1 cellular context compared by ENCODE assay signal in the genomic region with DNA sequence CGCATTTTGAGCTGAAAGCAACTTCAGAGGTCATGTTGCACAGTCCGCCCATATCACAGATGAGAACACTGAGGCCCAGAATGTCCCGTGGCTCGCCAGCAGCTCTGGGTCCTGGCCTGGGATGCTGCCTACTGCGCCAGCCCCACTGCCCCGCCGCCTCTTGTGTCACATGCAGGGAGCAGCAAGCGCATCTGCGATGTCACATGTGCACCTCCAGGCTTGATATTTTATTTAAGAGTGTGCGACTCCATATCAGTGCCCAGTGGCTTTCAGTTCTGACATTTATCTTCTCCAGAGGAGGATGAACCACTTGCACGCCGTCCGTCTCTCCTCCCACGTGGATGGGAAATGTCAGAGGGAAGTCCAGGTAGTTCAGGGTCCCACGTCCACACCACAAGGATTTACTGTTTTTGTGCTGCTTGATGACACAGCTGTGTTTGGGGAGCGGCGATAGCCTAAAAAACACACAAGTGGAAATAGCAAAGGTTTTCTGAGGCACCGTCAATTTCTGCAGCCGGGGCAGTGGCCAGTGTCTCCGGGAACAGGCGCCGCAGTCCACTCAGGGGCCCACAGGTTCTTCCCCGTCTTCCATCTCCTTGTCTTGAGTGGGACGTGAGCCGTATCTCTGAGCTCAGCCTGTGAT.
TF ChIP-seq lines count a peak whose summit lies in the region.

No MANE protein-coding gene starts in this region.

TF ChIP-seq in WTC11, 78 proteins besides CTCF, POLR2A, EP300 and RAD21 (continued from another document):
- TF ChIP-seq, protein P1, sequence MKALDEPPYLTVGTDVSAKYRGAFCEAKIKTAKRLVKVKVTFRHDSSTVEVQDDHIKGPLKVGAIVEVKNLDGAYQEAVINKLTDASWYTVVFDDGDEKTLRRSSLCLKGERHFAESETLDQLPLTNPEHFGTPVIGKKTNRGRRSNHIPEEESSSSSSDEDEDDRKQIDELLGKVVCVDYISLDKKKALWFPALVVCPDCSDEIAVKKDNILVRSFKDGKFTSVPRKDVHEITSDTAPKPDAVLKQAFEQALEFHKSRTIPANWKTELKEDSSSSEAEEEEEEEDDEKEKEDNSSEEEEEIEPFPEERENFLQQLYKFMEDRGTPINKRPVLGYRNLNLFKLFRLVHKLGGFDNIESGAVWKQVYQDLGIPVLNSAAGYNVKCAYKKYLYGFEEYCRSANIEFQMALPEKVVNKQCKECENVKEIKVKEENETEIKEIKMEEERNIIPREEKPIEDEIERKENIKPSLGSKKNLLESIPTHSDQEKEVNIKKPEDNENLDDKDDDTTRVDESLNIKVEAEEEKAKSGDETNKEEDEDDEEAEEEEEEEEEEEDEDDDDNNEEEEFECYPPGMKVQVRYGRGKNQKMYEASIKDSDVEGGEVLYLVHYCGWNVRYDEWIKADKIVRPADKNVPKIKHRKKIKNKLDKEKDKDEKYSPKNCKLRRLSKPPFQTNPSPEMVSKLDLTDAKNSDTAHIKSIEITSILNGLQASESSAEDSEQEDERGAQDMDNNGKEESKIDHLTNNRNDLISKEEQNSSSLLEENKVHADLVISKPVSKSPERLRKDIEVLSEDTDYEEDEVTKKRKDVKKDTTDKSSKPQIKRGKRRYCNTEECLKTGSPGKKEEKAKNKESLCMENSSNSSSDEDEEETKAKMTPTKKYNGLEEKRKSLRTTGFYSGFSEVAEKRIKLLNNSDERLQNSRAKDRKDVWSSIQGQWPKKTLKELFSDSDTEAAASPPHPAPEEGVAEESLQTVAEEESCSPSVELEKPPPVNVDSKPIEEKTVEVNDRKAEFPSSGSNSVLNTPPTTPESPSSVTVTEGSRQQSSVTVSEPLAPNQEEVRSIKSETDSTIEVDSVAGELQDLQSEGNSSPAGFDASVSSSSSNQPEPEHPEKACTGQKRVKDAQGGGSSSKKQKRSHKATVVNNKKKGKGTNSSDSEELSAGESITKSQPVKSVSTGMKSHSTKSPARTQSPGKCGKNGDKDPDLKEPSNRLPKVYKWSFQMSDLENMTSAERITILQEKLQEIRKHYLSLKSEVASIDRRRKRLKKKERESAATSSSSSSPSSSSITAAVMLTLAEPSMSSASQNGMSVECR (CRISPR knock-in tag; IDR thresholded peaks at IDR 0.05; ENCODE audit: borderline replicate concordance): no peak
- TF ChIP-seq, protein P2, sequence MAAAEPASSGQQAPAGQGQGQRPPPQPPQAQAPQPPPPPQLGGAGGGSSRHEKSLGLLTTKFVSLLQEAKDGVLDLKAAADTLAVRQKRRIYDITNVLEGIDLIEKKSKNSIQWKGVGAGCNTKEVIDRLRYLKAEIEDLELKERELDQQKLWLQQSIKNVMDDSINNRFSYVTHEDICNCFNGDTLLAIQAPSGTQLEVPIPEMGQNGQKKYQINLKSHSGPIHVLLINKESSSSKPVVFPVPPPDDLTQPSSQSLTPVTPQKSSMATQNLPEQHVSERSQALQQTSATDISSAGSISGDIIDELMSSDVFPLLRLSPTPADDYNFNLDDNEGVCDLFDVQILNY (CRISPR knock-in tag; IDR thresholded peaks at IDR 0.05): no peak
- no peak for TF ChIP-seq RELA (CRISPR knock-in tag; IDR thresholded peaks at IDR 0.05; ENCODE audit: borderline replicate concordance)
- TF ChIP-seq, protein P3, sequence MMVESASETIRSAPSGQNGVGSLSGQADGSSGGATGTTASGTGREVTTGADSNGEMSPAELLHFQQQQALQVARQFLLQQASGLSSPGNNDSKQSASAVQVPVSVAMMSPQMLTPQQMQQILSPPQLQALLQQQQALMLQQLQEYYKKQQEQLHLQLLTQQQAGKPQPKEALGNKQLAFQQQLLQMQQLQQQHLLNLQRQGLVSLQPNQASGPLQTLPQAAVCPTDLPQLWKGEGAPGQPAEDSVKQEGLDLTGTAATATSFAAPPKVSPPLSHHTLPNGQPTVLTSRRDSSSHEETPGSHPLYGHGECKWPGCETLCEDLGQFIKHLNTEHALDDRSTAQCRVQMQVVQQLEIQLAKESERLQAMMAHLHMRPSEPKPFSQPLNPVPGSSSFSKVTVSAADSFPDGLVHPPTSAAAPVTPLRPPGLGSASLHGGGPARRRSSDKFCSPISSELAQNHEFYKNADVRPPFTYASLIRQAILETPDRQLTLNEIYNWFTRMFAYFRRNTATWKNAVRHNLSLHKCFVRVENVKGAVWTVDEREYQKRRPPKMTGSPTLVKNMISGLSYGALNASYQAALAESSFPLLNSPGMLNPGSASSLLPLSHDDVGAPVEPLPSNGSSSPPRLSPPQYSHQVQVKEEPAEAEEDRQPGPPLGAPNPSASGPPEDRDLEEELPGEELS (CRISPR knock-in tag; IDR thresholded peaks at IDR 0.05): no peak
- TF ChIP-seq PRRX2 (CRISPR knock-in tag; IDR thresholded peaks at IDR 0.05): no peak
- no peak for TF ChIP-seq TEAD1 (CRISPR knock-in tag; IDR thresholded peaks at IDR 0.05)
- TF ChIP-seq, protein P4, sequence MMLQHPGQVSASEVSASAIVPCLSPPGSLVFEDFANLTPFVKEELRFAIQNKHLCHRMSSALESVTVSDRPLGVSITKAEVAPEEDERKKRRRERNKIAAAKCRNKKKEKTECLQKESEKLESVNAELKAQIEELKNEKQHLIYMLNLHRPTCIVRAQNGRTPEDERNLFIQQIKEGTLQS (CRISPR knock-in tag; conservative IDR thresholded peaks at IDR 0.05): no peak
- TF ChIP-seq, protein P5, sequence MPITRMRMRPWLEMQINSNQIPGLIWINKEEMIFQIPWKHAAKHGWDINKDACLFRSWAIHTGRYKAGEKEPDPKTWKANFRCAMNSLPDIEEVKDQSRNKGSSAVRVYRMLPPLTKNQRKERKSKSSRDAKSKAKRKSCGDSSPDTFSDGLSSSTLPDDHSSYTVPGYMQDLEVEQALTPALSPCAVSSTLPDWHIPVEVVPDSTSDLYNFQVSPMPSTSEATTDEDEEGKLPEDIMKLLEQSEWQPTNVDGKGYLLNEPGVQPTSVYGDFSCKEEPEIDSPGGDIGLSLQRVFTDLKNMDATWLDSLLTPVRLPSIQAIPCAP (CRISPR knock-in tag; IDR thresholded peaks at IDR 0.05): no peak
TF ChIP-seq in WTC11: peak in this region for 0.
